Comparison of ENCODE assay signal across 8 cellular contexts in genomic region chr6:16712931-16713484, GRCh38. TPM values are rescaled to one million over a fixed set of nuclear protein-coding genes. Genes with fewer than 3 reads are reported as not detected.
DNase-seq lines count a peak whose midpoint lies in the region; ATAC-seq and TF ChIP-seq lines count a peak whose summit lies in the region.

No MANE protein-coding gene starts in this region.

- peak in 2 of 3 experiments; percentile 17 to 19 for TF ChIP-seq CTCF in ascending aorta (IDR thresholded peaks at IDR 0.05)
- peak; percentile 29 for TF ChIP-seq CTCF in smooth muscle cell (IDR thresholded peaks at IDR 0.05; ENCODE audit: borderline replicate concordance, insufficient read depth, poor library complexity, severe bottlenecking)

- H3K9me3 ChIP-seq in ascending aorta (no peaks in the 10 kb centered on the region), smooth muscle cell (replicated peaks; ENCODE audit: low read depth) (no peaks in the 10 kb centered on the region)

- H3K36me3 ChIP-seq in ascending aorta = no peaks in the 10 kb centered on the region
- no peaks in the 10 kb centered on the region for H3K36me3 ChIP-seq in smooth muscle cell (ENCODE audit: low read depth)

- intact Hi-C loops in ascending aorta (cut with DNase I) = no loop called here

- no peak for ATAC-seq in HG02623 (IDR thresholded peaks at IDR 0.05; ENCODE audit: unreplicated experiment)
- no peak for ATAC-seq in HG03565 (IDR thresholded peaks at IDR 0.05; ENCODE audit: unreplicated experiment)

- peak overlapping the region; percentile 73 for H3K4me2 ChIP-seq in smooth muscle cell

- no peak overlapping the region for H2AFZ ChIP-seq in smooth muscle cell (ENCODE audit: low read depth)

- H3K27ac ChIP-seq in ascending aorta (peak overlapping the region; percentile 67 to 77), smooth muscle cell (ENCODE audit: low read depth) (peak overlapping the region; percentile 89)

- H3F3A ChIP-seq in smooth muscle cell (ENCODE audit: low read depth) = peaks cover 16% of the 10 kb centered on the region

- H3K4me1 ChIP-seq in ascending aorta (peaks cover 3 to 26% of the 10 kb centered on the region in 2 donors), smooth muscle cell (ENCODE audit: low read depth) (peaks cover 5% of the 10 kb centered on the region)

- no peaks in the 10 kb centered on the region for H3K27me3 ChIP-seq in ascending aorta
- no peaks in the 10 kb centered on the region for H3K27me3 ChIP-seq in smooth muscle cell (ENCODE audit: low read depth)

- no peaks in the 10 kb centered on the region for H4K20me1 ChIP-seq in smooth muscle cell (ENCODE audit: low read depth)

- peak overlapping the region; percentile 81 for H3K9ac ChIP-seq in smooth muscle cell (ENCODE audit: low read depth)

- H3K4me3 ChIP-seq in ascending aorta = peak overlapping the region in 1 of 2 donors; percentile 31
- no peak overlapping the region for H3K4me3 ChIP-seq in smooth muscle cell

- WGBS in smooth muscle cell (ENCODE audit: low lambda C conversion rate) = 40% methylated on average over 7 of the region's 7 CpGs

- peak; percentile 93 for DNase-seq in EL
- peak; percentile 32 for DNase-seq in GOT3 (lab: John Stamatoyannopoulos, UW)
- DNase-seq in NOMO-1 treated with DMSO at 0.1 percent for 48 hours (lab: John Stamatoyannopoulos, UW; ENCODE audit: unreplicated experiment) = peak; percentile 90
- DNase-seq in ascending aorta (ENCODE audit: low spot score in 2 of 2) = peak in 1 of 2 donors; percentile 81
- DNase-seq in hepatic stellate cell (ENCODE audit: low spot score) = peak; percentile 14
- no peak for DNase-seq in smooth muscle cell (lab: John Stamatoyannopoulos, UW; ENCODE audit: unreplicated experiment)

- peaks cover 88% of the 10 kb centered on the region for H3K79me2 ChIP-seq in smooth muscle cell (ENCODE audit: low read depth)

RNA-seq across cellular contexts. Expression of gene ATXN1, which starts 48.3 kb away (rescaled TPM):
- total RNA-seq in ascending aorta = 68.3 TPM
- total RNA-seq in smooth muscle cell = 40.6 and 45.8 TPM in 2 replicates
- 17.9 and 22.8 TPM in 2 replicates for polyA plus RNA-seq in smooth muscle cell
